17 cellular contexts compared by ENCODE assay signal in genomic region chr3:145857956-145858355, GRCh38.
DNase-seq lines count a peak whose midpoint lies in the region; ATAC-seq, FAIRE-seq and TF ChIP-seq lines count a peak whose summit lies in the region.
"Had no signal": no experiment of that assay in that cellular context is flagged by ENCODE, and none has a peak within 500 bp of the region (broad histone marks: within the 10 kb centered on the region; RNA-seq: fewer than 3 reads in every experiment).

No MANE protein-coding gene starts in this region.

- H3K4me1 ChIP-seq in OCI-LY3 (ENCODE audit: low read length) (no peaks in the 10 kb centered on the region), HepG2 (ENCODE audit: insufficient read depth, low read length) (no peaks in the 10 kb centered on the region)
- H3K4me1 ChIP-seq: BLaER1 treated with 17β-estradiol and CSF1 and Interleukin-3, amounts not matched to agents 10 nM and 100 nM; parathyroid adenoma had no signal

- H3K79me2 ChIP-seq in OCI-LY3 (ENCODE audit: low read length) = no peaks in the 10 kb centered on the region
- H3K79me2 ChIP-seq in HepG2 (ENCODE audit: insufficient read depth, low read length) = no peaks in the 10 kb centered on the region
- H3K79me2 ChIP-seq: parathyroid adenoma had no signal

- H3K36me3 ChIP-seq in OCI-LY3 (replicated peaks; ENCODE audit: low read depth, low read length) (no peaks in the 10 kb centered on the region), HepG2 (replicated peaks in 1 of 2; ENCODE audit: control insufficient read depth in 1 of 2, insufficient read depth in 2 of 2, low read length in 2 of 2) (no peaks in the 10 kb centered on the region)
- H3K36me3 ChIP-seq: BLaER1 treated with 17β-estradiol and CSF1 and Interleukin-3, amounts not matched to agents 10 nM and 100 nM had no signal

- no peak for TF ChIP-seq POLR2A in HepG2 (IDR thresholded peaks at IDR 0.05; ENCODE audit: insufficient read depth in 1 of 2, low read depth in 2 of 2, low read length in 2 of 2)

- DNase-seq in NCI-H82 (lab: John Stamatoyannopoulos, UW) (peak; percentile 9), NCI-H82 treated with DMSO at 0.1 percent for 48 hours (lab: John Stamatoyannopoulos, UW; ENCODE audit: unreplicated experiment) (no peak), HepG2 (ENCODE audit: low spot score) (peak; percentile 24), retina (no peak), NCI-H524 (lab: John Stamatoyannopoulos, UW) (no peak), GM20000 (ENCODE audit: low spot score) (no peak)
- DNase-seq: DMS79; naive thymus-derived CD8-positive, alpha-beta T cell; NCI-H1436 treated with DMSO at 0.1 percent for 48 hours; SHP77 treated with DMSO at 0.1 percent for 48 hours; T-helper 2 cell; trophoblast cell had no signal

- H3K9ac ChIP-seq in OCI-LY3 (ENCODE audit: low read length) (no peak overlapping the region), HepG2 (ENCODE audit: insufficient read depth, low read depth, low read length) (no peak overlapping the region)
- H3K9ac ChIP-seq: BLaER1 treated with 17β-estradiol and CSF1 and Interleukin-3, amounts not matched to agents 10 nM and 100 nM; parathyroid adenoma had no signal

- ATAC-seq in HG02759 (IDR thresholded peaks at IDR 0.05; ENCODE audit: unreplicated experiment) (peak; percentile 85), HepG2 (no peak)
- ATAC-seq: naive thymus-derived CD8-positive, alpha-beta T cell had no signal

- H3K4me3 ChIP-seq in OCI-LY3 (ENCODE audit: low read length) (no peak overlapping the region), HepG2 (replicated peaks in 1 of 3; ENCODE audit: insufficient read depth in 1 of 3, low read depth in 2 of 3, low read length in 3 of 3) (no peak overlapping the region)
- H3K4me3 ChIP-seq: BLaER1 treated with 17β-estradiol and CSF1 and Interleukin-3, amounts not matched to agents 10 nM and 100 nM; lung had no signal

- no peaks in the 10 kb centered on the region for H3K27me3 ChIP-seq in OCI-LY3 (ENCODE audit: low read depth, low read length)
- no peaks in the 10 kb centered on the region for H3K27me3 ChIP-seq in HepG2 (ENCODE audit: control insufficient read depth in 1 of 2, insufficient read depth in 2 of 2, low read length in 2 of 2)
- H3K27me3 ChIP-seq: BLaER1 treated with 17β-estradiol and CSF1 and Interleukin-3, amounts not matched to agents 10 nM and 100 nM had no signal

- TF ChIP-seq CTCF in OCI-LY3 (IDR thresholded peaks at IDR 0.05; ENCODE audit: low read depth, low read length) = no peak
- no peak for TF ChIP-seq CTCF in HepG2 (CRISPR knock-in tag; IDR thresholded peaks at IDR 0.05)
- no peak for TF ChIP-seq CTCF in GM20000 (IDR thresholded peaks at IDR 0.05; ENCODE audit: extremely low read depth, missing control alignments)

- FAIRE-seq in HepG2 (lab: Jason Lieb, UNC) = no peak

- H2AFZ ChIP-seq in OCI-LY3 (ENCODE audit: low read depth, low read length) = 0 out of 2 replicates have a peak overlapping the region, but pooled peaks have one; percentile 25
- no peak overlapping the region for H2AFZ ChIP-seq in HepG2 (ENCODE audit: low read length)
- H2AFZ ChIP-seq: parathyroid adenoma had no signal

- TF ChIP-seq EP300 in HepG2 (IDR thresholded peaks at IDR 0.05; ENCODE audit: low read depth in 2 of 2, low read length in 2 of 2) = no peak
- TF ChIP-seq EP300 in HepG2 (CRISPR knock-in tag; IDR thresholded peaks at IDR 0.05; ENCODE audit: borderline replicate concordance) = no peak

- TF ChIP-seq RAD21 in HepG2 (CRISPR knock-in tag; IDR thresholded peaks at IDR 0.05) = no peak

- WGBS in HepG2 (ENCODE audit: low lambda C conversion rate) = 0% methylated on average over 1 of the region's 1 CpG

- POLR2A ChIA-PET in HepG2 (lab: Yijun Ruan, JAX) = no interaction called here

- H3K4me2 ChIP-seq in OCI-LY3 (ENCODE audit: low read length) = no peak overlapping the region
- H3K4me2 ChIP-seq in HepG2 (ENCODE audit: low read depth, low read length) = no peak overlapping the region
- H3K4me2 ChIP-seq: BLaER1 treated with 17β-estradiol and CSF1 and Interleukin-3, amounts not matched to agents 10 nM and 100 nM had no signal

- H3K27ac ChIP-seq in OCI-LY3 (ENCODE audit: low read length) = no peak overlapping the region
- no peak overlapping the region for H3K27ac ChIP-seq in HepG2 (ENCODE audit: extremely low read length, insufficient read depth, low read length)
- H3K27ac ChIP-seq: BLaER1 treated with 17β-estradiol and CSF1 and Interleukin-3, amounts not matched to agents 10 nM and 100 nM; parathyroid adenoma had no signal

- CTCF ChIA-PET in HepG2 (lab: Yijun Ruan, JAX; ENCODE audit: low intra/inter-chr PET ratio, low total read pairs) = no interaction called here

- intact Hi-C loops in HepG2 (cut with micrococcal nuclease; ENCODE audit: unreplicated experiment) = no loop called here

- no peaks in the 10 kb centered on the region for H3K9me3 ChIP-seq in OCI-LY3 (ENCODE audit: insufficient read depth, low read length)
- H3K9me3 ChIP-seq in HepG2 (ENCODE audit: low read length) = no peaks in the 10 kb centered on the region
- H3K9me3 ChIP-seq: BLaER1 treated with 17β-estradiol and CSF1 and Interleukin-3, amounts not matched to agents 10 nM and 100 nM had no signal

- H4K20me1 ChIP-seq in OCI-LY3 (ENCODE audit: insufficient read depth, low read length) = no peaks in the 10 kb centered on the region
- no peaks in the 10 kb centered on the region for H4K20me1 ChIP-seq in HepG2 (ENCODE audit: insufficient read depth, low read length)
- H4K20me1 ChIP-seq: BLaER1 treated with 17β-estradiol and CSF1 and Interleukin-3, amounts not matched to agents 10 nM and 100 nM had no signal

- in situ Hi-C loops in HepG2 (cut with HindIII; ENCODE audit: extremely low pct_ligation_motif_present, low pct_unique_long_range_greater_than_20kb) = no loop called here

- no TSS peak for BruUV-seq in HepG2 (replicated peaks; lab: Mats Ljungman, UMichigan)

TF ChIP-seq in HepG2, 621 proteins besides CTCF, POLR2A, EP300 and RAD21 (continues in another document):
- TF ChIP-seq NCOA5 (CRISPR knock-in tag; IDR thresholded peaks at IDR 0.05) = no peak
- TF ChIP-seq FOSL2 (CRISPR knock-in tag; IDR thresholded peaks at IDR 0.05) = no peak
- TF ChIP-seq TGIF2 (CRISPR knock-in tag; IDR thresholded peaks at IDR 0.05) = no peak
- TF ChIP-seq KIAA2018 (CRISPR knock-in tag; IDR thresholded peaks at IDR 0.05; ENCODE audit: borderline replicate concordance) = no peak
- TF ChIP-seq SOX6 (IDR thresholded peaks at IDR 0.05) = no peak
- TF ChIP-seq SOX6 (CRISPR knock-in tag; IDR thresholded peaks at IDR 0.05) = no peak
- no peak for TF ChIP-seq IRF1 (CRISPR knock-in tag; IDR thresholded peaks at IDR 0.05; ENCODE audit: low read depth)
- TF ChIP-seq KDM5B (CRISPR knock-in tag; IDR thresholded peaks at IDR 0.05; ENCODE audit: borderline replicate concordance) = no peak

Comparison
In these comparisons a context has a peak if more than half of its experiments do, and no peak if none do; other contexts are left out.
1. DNase-seq: peak in NCI-H82 (single experiment) and HepG2 (single experiment); none in NCI-H82 treated with DMSO at 0.1 percent for 48 hours (single experiment), retina (single experiment), NCI-H524 (0 of 2) and GM20000 (single experiment).